Comparison of ENCODE assay signal across 19 cellular contexts in the genomic region with DNA sequence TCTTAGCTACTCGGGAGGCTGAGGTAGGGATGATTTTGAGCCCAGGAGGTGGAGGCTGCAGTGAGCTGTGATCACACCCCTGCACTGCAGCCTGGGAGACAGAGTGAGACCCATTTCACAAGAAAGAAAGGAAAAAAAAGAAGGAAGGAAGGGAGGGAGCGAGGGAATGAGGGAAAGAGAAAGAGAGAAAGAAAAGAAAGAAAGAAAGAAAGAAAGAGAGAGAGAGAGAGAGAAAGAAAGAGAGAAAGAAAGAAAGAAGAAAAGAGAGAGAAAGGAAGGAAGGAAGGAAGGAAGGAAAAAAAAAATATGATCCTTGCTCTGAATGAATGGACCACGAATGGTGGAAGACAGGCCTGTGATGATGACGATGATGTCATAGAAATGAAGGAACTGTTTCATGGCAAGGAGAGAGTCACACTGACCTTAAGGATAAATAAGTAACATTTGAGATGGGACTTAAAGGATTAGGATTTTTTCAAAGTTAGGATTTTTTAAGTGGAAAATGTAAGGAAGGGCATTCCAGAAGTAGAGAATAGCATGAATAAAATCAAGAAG. TPM values are rescaled to one million over a fixed set of nuclear protein-coding genes. Genes with fewer than 3 reads are reported as not detected.
DNase-seq lines count a peak whose midpoint lies in the region; ATAC-seq, FAIRE-seq and TF ChIP-seq lines count a peak whose summit lies in the region.
"Had no signal": no experiment of that assay in that cellular context is flagged by ENCODE, and none has a peak within 500 bp of the region (broad histone marks: within the 10 kb centered on the region; RNA-seq: fewer than 3 reads in every experiment).

No MANE protein-coding gene starts in this region.

- ATAC-seq in stimulated activated naive CD8-positive, alpha-beta T cell treated with anti-CD3 and anti-CD28 coated beads, Interleukin-15, amount 100 ng/mL, for 72 hours: no peak
- no peak for ATAC-seq in stimulated activated naive CD8-positive, alpha-beta T cell treated with anti-CD3 and anti-CD28 coated beads, Interleukin-15, Interleukin-2, amounts not matched to agents 100 U/mL and 50 U/mL, for 24 hours
- ATAC-seq in T-helper 17 cell: no peak
- ATAC-seq in naive thymus-derived CD8-positive, alpha-beta T cell: no peak

- no peaks in the 10 kb centered on the region for H3K9me3 ChIP-seq in T-helper 17 cell (ENCODE audit: control insufficient read depth, low read length, poor library complexity, severe bottlenecking)
- H3K9me3 ChIP-seq: BE2C, Peyer's patch had no signal

- H3K27ac Mint-ChIP-seq in stimulated activated naive CD8-positive, alpha-beta T cell treated with anti-CD3 and anti-CD28 coated beads, Interleukin-15, amount 100 ng/mL, for 72 hours: no peak overlapping the region
- H3K27ac Mint-ChIP-seq in T-helper 17 cell (peak overlapping the region; percentile 72), type B pancreatic cell (peak overlapping the region; percentile 66)
- peak overlapping the region in 6 of 10 donors; percentile 21 to 77 (median 48) for H3K27ac Mint-ChIP-seq in naive thymus-derived CD8-positive, alpha-beta T cell

- peaks cover 5 to 11% of the 10 kb centered on the region in 2 donors for H3K9me3 Mint-ChIP-seq in stimulated activated naive CD8-positive, alpha-beta T cell treated with anti-CD3 and anti-CD28 coated beads, Interleukin-15, amount 100 ng/mL, for 72 hours
- H3K9me3 Mint-ChIP-seq in naive thymus-derived CD8-positive, alpha-beta T cell: peaks cover 0 to 3% (median 0%) of the 10 kb centered on the region in 9 donors
- H3K9me3 Mint-ChIP-seq in type B pancreatic cell: peaks cover 4% of the 10 kb centered on the region

- no peak for TF ChIP-seq CTCF in type B pancreatic cell (conservative IDR thresholded peaks at IDR 0.05)

- H3K27me3 Mint-ChIP-seq in stimulated activated naive CD8-positive, alpha-beta T cell treated with anti-CD3 and anti-CD28 coated beads, Interleukin-15, amount 100 ng/mL, for 72 hours: no peaks in the 10 kb centered on the region
- no peaks in the 10 kb centered on the region for H3K27me3 Mint-ChIP-seq in T-helper 17 cell
- H3K27me3 Mint-ChIP-seq in naive thymus-derived CD8-positive, alpha-beta T cell: no peaks in the 10 kb centered on the region
- H3K27me3 Mint-ChIP-seq in type B pancreatic cell: no peaks in the 10 kb centered on the region

- peaks cover 40% of the 10 kb centered on the region for H3K4me1 Mint-ChIP-seq in stimulated activated naive CD8-positive, alpha-beta T cell treated with anti-CD3 and anti-CD28 coated beads, Interleukin-15, amount 100 ng/mL, for 72 hours
- H3K4me1 Mint-ChIP-seq in T-helper 17 cell (peaks cover 23% of the 10 kb centered on the region), type B pancreatic cell (ENCODE audit: unreplicated experiment) (peaks cover 22% of the 10 kb centered on the region)
- peaks cover 10 to 30% (median 28%) of the 10 kb centered on the region in 4 donors for H3K4me1 Mint-ChIP-seq in naive thymus-derived CD8-positive, alpha-beta T cell

- no peak for FAIRE-seq in urothelium cell line (lab: Jason Lieb, UNC)

- POLR2A ChIA-PET in naive thymus-derived CD8-positive, alpha-beta T cell (lab: Charles Lee): no interaction called here

- no peaks in the 10 kb centered on the region for H3K36me3 Mint-ChIP-seq in T-helper 17 cell (ENCODE audit: low read depth)
- peaks cover 0 to 3% (median 2%) of the 10 kb centered on the region in 3 donors for H3K36me3 Mint-ChIP-seq in naive thymus-derived CD8-positive, alpha-beta T cell
- no peaks in the 10 kb centered on the region for H3K36me3 Mint-ChIP-seq in type B pancreatic cell

- peak overlapping the region; percentile 23 to 32 for H3K4me3 Mint-ChIP-seq in stimulated activated naive CD8-positive, alpha-beta T cell treated with anti-CD3 and anti-CD28 coated beads, Interleukin-15, amount 100 ng/mL, for 72 hours
- H3K4me3 Mint-ChIP-seq in T-helper 17 cell (no peak overlapping the region), type B pancreatic cell (peak overlapping the region; percentile 28)
- H3K4me3 Mint-ChIP-seq in naive thymus-derived CD8-positive, alpha-beta T cell: peak overlapping the region in 2 of 10 donors; percentile 5 to 16
- H3K4me3 Mint-ChIP-seq: H9 had no signal

- no peak for DNase-seq in stimulated activated naive CD8-positive, alpha-beta T cell treated with anti-CD3 and anti-CD28 coated beads, Interleukin-15, amount 100 ng/mL, for 72 hours
- no peak for DNase-seq in stimulated activated naive CD8-positive, alpha-beta T cell treated with anti-CD3 and anti-CD28 coated beads, Interleukin-15, Interleukin-2, amounts not matched to agents 100 U/mL and 50 U/mL, for 24 hours
- DNase-seq in T-helper 17 cell (no peak), type B pancreatic cell (ENCODE audit: extremely low spot score, unreplicated experiment) (no peak), NCI-H1694 (lab: John Stamatoyannopoulos, UW) (no peak), kidney glomerular epithelial cell (lab: John Stamatoyannopoulos, UW) (no peak), urothelium cell line (ENCODE audit: low spot score) (no peak)
- DNase-seq in naive thymus-derived CD8-positive, alpha-beta T cell: no peak
- DNase-seq: BE2C, DMS 273 treated with DMSO at 0.1 percent for 48 hours, EL, H9, Kasumi-1, NCI-H1417 treated with DMSO at 0.1 percent for 48 hours, NCI-H2029 treated with DMSO at 0.1 percent for 48 hours, NCI-H510A, NCI-H82, Peyer's patch, Right ventricle myocardium superior had no signal

RNA-seq across cellular contexts. Expression of a gene that starts 2.2 kb away (rescaled TPM):
- total RNA-seq in T-helper 17 cell (10 to 100 TPM; 80.5 to 89.4 TPM), type B pancreatic cell (ENCODE audit: low replicate concordance) (77.7 and 110 TPM in 2 replicates)
- 10 to 100 TPM; 66.0 to 74.7 TPM for total RNA-seq in naive thymus-derived CD8-positive, alpha-beta T cell
- 10 to 100 TPM; 70.1 to 91.9 (median 89.2) TPM for polyA plus RNA-seq in naive thymus-derived CD8-positive, alpha-beta T cell

Comparison
In these comparisons a context has a peak if more than half of its experiments do, and no peak if none do; other contexts are left out.
1. H3K27ac Mint-ChIP-seq: peak in T-helper 17 cell (single experiment), naive thymus-derived CD8-positive, alpha-beta T cell (6 of 10) and type B pancreatic cell (single experiment); none in stimulated activated naive CD8-positive, alpha-beta T cell treated with anti-CD3 and anti-CD28 coated beads, Interleukin-15, amount 100 ng/mL, for 72 hours (0 of 2).